18 cellular contexts compared by ENCODE assay signal in genomic region chr5:179304871-179305270, GRCh38. TPM values are rescaled to one million over a fixed set of nuclear protein-coding genes. Genes with fewer than 3 reads are reported as not detected.
"Had no signal": no experiment of that assay in that cellular context is flagged by ENCODE, and none has a peak within 500 bp of the region (broad histone marks: within the 10 kb centered on the region; RNA-seq: fewer than 3 reads in every experiment).

No MANE protein-coding gene starts in this region.

- H3K36me3 Mint-ChIP-seq: activated CD4-positive, alpha-beta memory T cell treated with anti-CD3 and anti-CD28 coated beads for 36 hours; activated CD8-positive, alpha-beta memory T cell treated with anti-CD3 and anti-CD28 coated beads, Interleukin-2, amount 10 ng/mL, durations not matched to agents 7 days and 5 days; brain; stimulated activated memory B cell treated with anti-CD40 and anti-IgM and Interleukin-4, amounts not matched to agents 10 μg/mL and 1 μg/mL and 100 μg/mL, for 72 hours had no signal

- H3K79me2 ChIP-seq: parathyroid adenoma had no signal

- H3K9ac ChIP-seq: parathyroid adenoma had no signal

- H3K27ac Mint-ChIP-seq: activated CD4-positive, alpha-beta memory T cell treated with anti-CD3 and anti-CD28 coated beads for 36 hours; activated CD4-positive, alpha-beta T cell treated with anti-CD3 and anti-CD28 coated beads for 36 hours; activated CD8-positive, alpha-beta memory T cell treated with anti-CD3 and anti-CD28 coated beads, Interleukin-2, amount 10 ng/mL, durations not matched to agents 7 days and 5 days; activated naive CD4-positive, alpha-beta T cell treated with anti-CD3 and anti-CD28 coated beads, Interleukin-2, amount 50 U/mL, for 24 hours; activated T-cell treated with anti-CD3 and anti-CD28 coated beads, Interleukin-2, amount 50 U/mL, for 24 hours; brain; dendritic cell treated with granulocyte-macrophage colony-stimulating factor and Interleukin-4, amounts not matched to agents 40 ng/mL and 50 ng/mL, for 4 days; naive thymus-derived CD4-positive, alpha-beta T cell; stimulated activated memory B cell treated with anti-CD40 and anti-IgM and Interleukin-4, amounts not matched to agents 10 μg/mL and 1 μg/mL and 100 μg/mL, for 72 hours; T-helper 17 cell had no signal

- H3K27me3 ChIP-seq: heart left ventricle, sigmoid colon, thyroid gland had no signal

- H3K4me1 ChIP-seq: parathyroid adenoma, thyroid gland had no signal

- H3K36me3 ChIP-seq: heart left ventricle, sigmoid colon, thyroid gland had no signal

- H3K4me3 ChIP-seq: heart left ventricle, sigmoid colon, thyroid gland had no signal

- H3K4me3 Mint-ChIP-seq: activated CD4-positive, alpha-beta memory T cell treated with anti-CD3 and anti-CD28 coated beads for 36 hours; activated CD4-positive, alpha-beta T cell treated with anti-CD3 and anti-CD28 coated beads for 36 hours; activated CD8-positive, alpha-beta memory T cell treated with anti-CD3 and anti-CD28 coated beads, Interleukin-2, amount 10 ng/mL, durations not matched to agents 7 days and 5 days; activated naive CD4-positive, alpha-beta T cell treated with anti-CD3 and anti-CD28 coated beads, Interleukin-2, amount 50 U/mL, for 24 hours; activated T-cell treated with anti-CD3 and anti-CD28 coated beads, Interleukin-2, amount 50 U/mL, for 24 hours; brain; dendritic cell treated with granulocyte-macrophage colony-stimulating factor and Interleukin-4, amounts not matched to agents 40 ng/mL and 50 ng/mL, for 4 days; naive thymus-derived CD4-positive, alpha-beta T cell; stimulated activated memory B cell treated with anti-CD40 and anti-IgM and Interleukin-4, amounts not matched to agents 10 μg/mL and 1 μg/mL and 100 μg/mL, for 72 hours; T-helper 17 cell had no signal

- DNase-seq: activated CD4-positive, alpha-beta memory T cell treated with anti-CD3 and anti-CD28 coated beads for 36 hours; activated CD4-positive, alpha-beta T cell treated with anti-CD3 and anti-CD28 coated beads for 36 hours; activated CD8-positive, alpha-beta memory T cell treated with anti-CD3 and anti-CD28 coated beads, Interleukin-2, amount 10 ng/mL, durations not matched to agents 7 days and 5 days; activated effector memory CD4-positive, alpha-beta T cell treated with anti-CD3 and anti-CD28 coated beads, Interleukin-2, amount 50 U/mL, for 16 hours; activated T-cell treated with anti-CD3 and anti-CD28 coated beads, Interleukin-2, amount 50 U/mL, for 24 hours; effector memory CD4-positive, alpha-beta T cell; heart left ventricle; left cardiac atrium; naive thymus-derived CD4-positive, alpha-beta T cell; sigmoid colon; stimulated activated CD4-positive, alpha-beta T cell treated with anti-CD3 and anti-CD28 coated beads, Interleukin-2, amount 100 ng/mL, for 48 hours; T-helper 17 cell; thyroid gland had no signal

- H3K4me1 Mint-ChIP-seq: activated CD4-positive, alpha-beta T cell treated with anti-CD3 and anti-CD28 coated beads for 36 hours; activated CD8-positive, alpha-beta memory T cell treated with anti-CD3 and anti-CD28 coated beads, Interleukin-2, amount 10 ng/mL, durations not matched to agents 7 days and 5 days; activated naive CD4-positive, alpha-beta T cell treated with anti-CD3 and anti-CD28 coated beads, Interleukin-2, amount 50 U/mL, for 24 hours; brain; stimulated activated memory B cell treated with anti-CD40 and anti-IgM and Interleukin-4, amounts not matched to agents 10 μg/mL and 1 μg/mL and 100 μg/mL, for 72 hours; T-helper 17 cell had no signal

- H3K27ac ChIP-seq: parathyroid adenoma, thyroid gland had no signal

- ATAC-seq: activated CD4-positive, alpha-beta T cell treated with anti-CD3 and anti-CD28 coated beads for 36 hours; activated CD8-positive, alpha-beta memory T cell treated with anti-CD3 and anti-CD28 coated beads, Interleukin-2, amount 10 ng/mL, durations not matched to agents 7 days and 5 days; naive thymus-derived CD4-positive, alpha-beta T cell; stimulated activated memory B cell treated with anti-CD40 and anti-IgM and Interleukin-4, amounts not matched to agents 10 μg/mL and 1 μg/mL and 100 μg/mL, for 72 hours; T-helper 17 cell had no signal

- H2AFZ ChIP-seq: parathyroid adenoma had no signal

- H3K27me3 Mint-ChIP-seq: activated CD4-positive, alpha-beta memory T cell treated with anti-CD3 and anti-CD28 coated beads for 36 hours; activated CD4-positive, alpha-beta T cell treated with anti-CD3 and anti-CD28 coated beads for 36 hours; activated CD8-positive, alpha-beta memory T cell treated with anti-CD3 and anti-CD28 coated beads, Interleukin-2, amount 10 ng/mL, durations not matched to agents 7 days and 5 days; activated naive CD4-positive, alpha-beta T cell treated with anti-CD3 and anti-CD28 coated beads, Interleukin-2, amount 50 U/mL, for 24 hours; stimulated activated memory B cell treated with anti-CD40 and anti-IgM and Interleukin-4, amounts not matched to agents 10 μg/mL and 1 μg/mL and 100 μg/mL, for 72 hours; T-helper 17 cell had no signal

- H3K9me3 ChIP-seq: thyroid gland had no signal

RNA-seq across cellular contexts. Expression of gene ADAMTS2, which starts 40.4 kb away (rescaled TPM):
- total RNA-seq: activated CD4-positive, alpha-beta memory T cell treated with anti-CD3 and anti-CD28 coated beads for 36 hours; activated CD4-positive, alpha-beta T cell treated with anti-CD3 and anti-CD28 coated beads for 36 hours; activated CD8-positive, alpha-beta memory T cell treated with anti-CD3 and anti-CD28 coated beads, Interleukin-2, amount 10 ng/mL, durations not matched to agents 7 days and 5 days; naive thymus-derived CD4-positive, alpha-beta T cell; T-helper 17 cell had no signal
- polyA plus RNA-seq: naive thymus-derived CD4-positive, alpha-beta T cell had no signal
